ENCODE assay signal across 18 cellular contexts in genomic region chr3:48514431-48515227, GRCh38. TPM values are rescaled to one million over a fixed set of nuclear protein-coding genes. Genes with fewer than 3 reads are reported as not detected.
DNase-seq lines count a peak whose midpoint lies in the region; ATAC-seq and TF ChIP-seq lines count a peak whose summit lies in the region.
"Had no signal": no experiment of that assay in that cellular context is flagged by ENCODE, and none has a peak within 500 bp of the region (broad histone marks: within the 10 kb centered on the region; RNA-seq: fewer than 3 reads in every experiment).

No MANE protein-coding gene starts in this region.

- H3K27me3 ChIP-seq in MM.1S (replicated peaks; ENCODE audit: insufficient read depth, low read length) (peaks cover 58% of the 10 kb centered on the region), BE2C (no peaks in the 10 kb centered on the region)
- H3K27me3 ChIP-seq: SJSA1 had no signal

- no peaks in the 10 kb centered on the region for H3K9me2 ChIP-seq in MM.1S (replicated peaks; ENCODE audit: insufficient read depth, low read length)

- TF ChIP-seq CTCF in MM.1S (IDR thresholded peaks at IDR 0.05; ENCODE audit: low read length) (no peak), BE2C (IDR thresholded peaks at IDR 0.05; ENCODE audit: low read depth, low read length) (no peak)

- H3F3A ChIP-seq in MM.1S (ENCODE audit: insufficient read depth, low read length), result peaks cover 5% of the 10 kb centered on the region; the same call in 1 of the 2 replicates

- H3K9me3 ChIP-seq in MM.1S (replicated peaks; ENCODE audit: insufficient read depth, low read length), result no peaks in the 10 kb centered on the region
- no peaks in the 10 kb centered on the region for H3K9me3 ChIP-seq in BE2C
- H3K9me3 ChIP-seq: SJSA1 had no signal

- H3K4me3 ChIP-seq in MM.1S (ENCODE audit: low read length) (no peak overlapping the region), BE2C (ENCODE audit: low read depth, low read length) (no peak overlapping the region)
- H3K4me3 ChIP-seq: lung, SJSA1 had no signal

- H4K20me1 ChIP-seq in MM.1S (ENCODE audit: insufficient read depth, low read length), result no peaks in the 10 kb centered on the region

- no peak overlapping the region for H3K27ac ChIP-seq in MM.1S (ENCODE audit: low read length)
- H3K27ac ChIP-seq: HL-60, SJSA1 had no signal

- H3K27me3 Mint-ChIP-seq in activated naive CD4-positive, alpha-beta T cell treated with anti-CD3 and anti-CD28 coated beads for 36 hours (ENCODE audit: low read depth), result no peaks in the 10 kb centered on the region
- H3K27me3 Mint-ChIP-seq in activated naive CD8-positive, alpha-beta T cell treated with anti-CD3 and anti-CD28 coated beads, Interleukin-2, amount 10 ng/mL, durations not matched to agents 7 days and 5 days, result peaks cover 3% of the 10 kb centered on the region

- no peaks in the 10 kb centered on the region for H3K36me3 ChIP-seq in MM.1S (replicated peaks; ENCODE audit: insufficient read depth, low read length)
- no peaks in the 10 kb centered on the region for H3K36me3 ChIP-seq in BE2C
- H3K36me3 ChIP-seq: SJSA1 had no signal

- no peak overlapping the region for H3K4me2 ChIP-seq in MM.1S (ENCODE audit: low read depth, low read length)

- peaks cover 11% of the 10 kb centered on the region for H3K4me1 ChIP-seq in MM.1S (ENCODE audit: low read length)
- H3K4me1 ChIP-seq in BE2C, result no peaks in the 10 kb centered on the region
- H3K4me1 ChIP-seq: SJSA1 had no signal

- no peak overlapping the region for H3K4me3 Mint-ChIP-seq in activated naive CD4-positive, alpha-beta T cell treated with anti-CD3 and anti-CD28 coated beads for 36 hours
- H3K4me3 Mint-ChIP-seq in activated naive CD8-positive, alpha-beta T cell treated with anti-CD3 and anti-CD28 coated beads, Interleukin-2, amount 10 ng/mL, durations not matched to agents 7 days and 5 days, result peak overlapping the region; percentile 53
- H3K4me3 Mint-ChIP-seq: nephron had no signal

- no peak overlapping the region for H2AFZ ChIP-seq in MM.1S (ENCODE audit: low read length)

- H3K79me2 ChIP-seq in MM.1S (ENCODE audit: low read length), result no peaks in the 10 kb centered on the region

- no peak overlapping the region for H3K9ac ChIP-seq in MM.1S (ENCODE audit: low read length)

- CTCF ChIA-PET in activated naive CD4-positive, alpha-beta T cell treated with anti-CD3 and anti-CD28 coated beads for 36 hours (lab: Charles Lee), result interaction anchor here (0.7 to 1.5 kb wide), 3 partner anchors 26 to 113 kb away, joined by 3 to 7 read pairs (median 5); no protein-coding TSS in a partner anchor

- ATAC-seq in activated naive CD8-positive, alpha-beta T cell treated with anti-CD3 and anti-CD28 coated beads, Interleukin-2, amount 10 ng/mL, durations not matched to agents 7 days and 5 days (ENCODE audit: low read depth), result peak; percentile 74
- no peak for ATAC-seq in GM18519 (IDR thresholded peaks at IDR 0.05; ENCODE audit: low FRiP score, unreplicated experiment)

- peaks cover 65% of the 10 kb centered on the region for H3K4me1 Mint-ChIP-seq in activated naive CD4-positive, alpha-beta T cell treated with anti-CD3 and anti-CD28 coated beads for 36 hours (ENCODE audit: low read depth)
- H3K4me1 Mint-ChIP-seq in activated naive CD8-positive, alpha-beta T cell treated with anti-CD3 and anti-CD28 coated beads, Interleukin-2, amount 10 ng/mL, durations not matched to agents 7 days and 5 days, result peaks cover 50% of the 10 kb centered on the region
- H3K4me1 Mint-ChIP-seq: nephron had no signal

- intact Hi-C loops in activated naive CD4-positive, alpha-beta T cell treated with anti-CD3 and anti-CD28 coated beads for 36 hours (cut with micrococcal nuclease), result loop anchor here (1.0 kb wide), 1 partner anchor 7 kb away; no protein-coding TSS in a partner anchor

- no peaks in the 10 kb centered on the region for H3K9me3 Mint-ChIP-seq in activated naive CD4-positive, alpha-beta T cell treated with anti-CD3 and anti-CD28 coated beads for 36 hours
- no peaks in the 10 kb centered on the region for H3K9me3 Mint-ChIP-seq in activated naive CD8-positive, alpha-beta T cell treated with anti-CD3 and anti-CD28 coated beads, Interleukin-2, amount 10 ng/mL, durations not matched to agents 7 days and 5 days
- H3K9me3 Mint-ChIP-seq: nephron had no signal

- H3K36me3 Mint-ChIP-seq in activated naive CD4-positive, alpha-beta T cell treated with anti-CD3 and anti-CD28 coated beads for 36 hours (ENCODE audit: low read depth), result no peaks in the 10 kb centered on the region
- H3K36me3 Mint-ChIP-seq in activated naive CD8-positive, alpha-beta T cell treated with anti-CD3 and anti-CD28 coated beads, Interleukin-2, amount 10 ng/mL, durations not matched to agents 7 days and 5 days, result peaks cover 5% of the 10 kb centered on the region

- H3K27ac Mint-ChIP-seq in activated naive CD4-positive, alpha-beta T cell treated with anti-CD3 and anti-CD28 coated beads for 36 hours, result no peak overlapping the region
- H3K27ac Mint-ChIP-seq in activated naive CD8-positive, alpha-beta T cell treated with anti-CD3 and anti-CD28 coated beads, Interleukin-2, amount 10 ng/mL, durations not matched to agents 7 days and 5 days, result peak overlapping the region; percentile 25
- H3K27ac Mint-ChIP-seq: nephron had no signal

- POLR2A ChIA-PET in activated naive CD8-positive, alpha-beta T cell treated with anti-CD3 and anti-CD28 coated beads, Interleukin-2, amount 10 ng/mL, durations not matched to agents 7 days and 5 days (lab: Charles Lee), result interaction anchor here (0.9 to 1.5 kb wide), 5 partner anchors 27 to 79 kb away, joined by 3 to 5 read pairs (median 4); partner anchors contain the start of gene ATRIP

- DNase-seq in activated naive CD4-positive, alpha-beta T cell treated with anti-CD3 and anti-CD28 coated beads for 36 hours, result peak; percentile 35
- no peak for DNase-seq in activated naive CD4-positive, alpha-beta T cell treated with anti-CD3 and anti-CD28 coated beads, Interleukin-2, amount 50 U/mL, for 16 hours
- DNase-seq in MM.1S (peak; percentile 72), BE2C (no peak), middle frontal gyrus (ENCODE audit: extremely low spot score, low spot score) (no peak)
- DNase-seq in activated naive CD8-positive, alpha-beta T cell treated with anti-CD3 and anti-CD28 coated beads, Interleukin-2, amount 10 ng/mL, durations not matched to agents 7 days and 5 days, result peak; percentile 43
- DNase-seq in stimulated activated CD8-positive, alpha-beta memory T cell treated with anti-CD3 and anti-CD28 coated beads, Interleukin-4, amount 100 ng/mL, for 48 hours, result peak; percentile 41
- DNase-seq: amygdala, cerebellar nuclear complex, NCI-H1417 treated with DMSO at 0.1 percent for 48 hours, substantia nigra had no signal

RNA-seq across cellular contexts. Expression of gene SHISA5, which starts 10.7 kb away (rescaled TPM):
- total RNA-seq in activated naive CD4-positive, alpha-beta T cell treated with anti-CD3 and anti-CD28 coated beads for 36 hours, result 10 to 100 TPM; 85.7 to 90.3 TPM
- total RNA-seq in activated naive CD8-positive, alpha-beta T cell treated with anti-CD3 and anti-CD28 coated beads, Interleukin-2, amount 10 ng/mL, durations not matched to agents 7 days and 5 days, result 100 to 1,000 TPM; 215 to 224 TPM
- polyA plus RNA-seq in BE2C (2012; ENCODE audit: insufficient read depth, insufficient read length, low read depth), result 124 TPM

RNA-seq across cellular contexts. Expression of gene PFKFB4, which starts 42.0 kb away (rescaled TPM):
- 1 to 10 TPM; 5.1 to 5.4 TPM for total RNA-seq in activated naive CD4-positive, alpha-beta T cell treated with anti-CD3 and anti-CD28 coated beads for 36 hours
- 10 to 100 TPM; 56.8 to 60.7 TPM for total RNA-seq in activated naive CD8-positive, alpha-beta T cell treated with anti-CD3 and anti-CD28 coated beads, Interleukin-2, amount 10 ng/mL, durations not matched to agents 7 days and 5 days
- 1.2 TPM for polyA plus RNA-seq in BE2C (2012; ENCODE audit: insufficient read depth, insufficient read length, low read depth)

RNA-seq across cellular contexts. Expression of gene UCN2, which starts 49.0 kb away (rescaled TPM):
- not detected for total RNA-seq in activated naive CD4-positive, alpha-beta T cell treated with anti-CD3 and anti-CD28 coated beads for 36 hours
- not detected for total RNA-seq in activated naive CD8-positive, alpha-beta T cell treated with anti-CD3 and anti-CD28 coated beads, Interleukin-2, amount 10 ng/mL, durations not matched to agents 7 days and 5 days
- not detected for polyA plus RNA-seq in BE2C (2012; ENCODE audit: insufficient read depth, insufficient read length, low read depth)
- total RNA-seq: activated CD8-positive, alpha-beta memory T cell treated with anti-CD3 and anti-CD28 coated beads for 36 hours; NCI-H460 had no signal

Comparison
In these comparisons a context has a peak if more than half of its experiments do, and no peak if none do; other contexts are left out.
1. DNase-seq: peak in activated naive CD4-positive, alpha-beta T cell treated with anti-CD3 and anti-CD28 coated beads for 36 hours (single experiment), MM.1S (single experiment), activated naive CD8-positive, alpha-beta T cell treated with anti-CD3 and anti-CD28 coated beads, Interleukin-2, amount 10 ng/mL, durations not matched to agents 7 days and 5 days (single experiment) and stimulated activated CD8-positive, alpha-beta memory T cell treated with anti-CD3 and anti-CD28 coated beads, Interleukin-4, amount 100 ng/mL, for 48 hours (single experiment); none in activated naive CD4-positive, alpha-beta T cell treated with anti-CD3 and anti-CD28 coated beads, Interleukin-2, amount 50 U/mL, for 16 hours (single experiment), BE2C (single experiment) and middle frontal gyrus (single experiment).
2. RNA of gene PFKFB4, which starts 42.0 kb away (total RNA-seq): 56.8 to 60.7 TPM in activated naive CD8-positive, alpha-beta T cell treated with anti-CD3 and anti-CD28 coated beads, Interleukin-2, amount 10 ng/mL, durations not matched to agents 7 days and 5 days; 5.1 to 5.4 TPM in activated naive CD4-positive, alpha-beta T cell treated with anti-CD3 and anti-CD28 coated beads for 36 hours; every median in the first group is over 4 times any median in the second.